ENCODE assay signal across 15 cellular contexts in the genomic region with DNA sequence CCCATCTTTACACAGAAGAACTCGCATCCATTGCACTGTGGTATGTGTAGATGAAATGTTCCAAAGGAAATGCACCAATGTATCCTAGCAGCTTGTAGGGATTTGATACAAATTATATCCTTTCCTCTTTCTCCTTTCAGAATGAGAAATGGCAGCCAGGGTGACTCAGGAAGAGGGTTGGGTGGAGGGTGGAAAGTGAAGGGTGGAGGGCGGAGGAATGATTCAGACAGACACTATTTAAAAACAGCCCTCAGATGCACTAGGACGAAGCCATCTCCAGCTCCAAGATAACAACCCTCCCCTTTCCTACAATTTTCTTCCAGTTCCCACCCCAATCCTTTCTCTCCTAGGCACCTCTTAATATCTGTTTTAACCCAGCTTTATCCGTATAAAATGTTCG.
A peak's percentile ranks its signal among the peaks of the same experiment; 100 is the strongest.
DNase-seq lines count a peak whose midpoint lies in the region; ATAC-seq, FAIRE-seq and TF ChIP-seq lines count a peak whose summit lies in the region.
"Had no signal": no experiment of that assay in that cellular context is flagged by ENCODE, and none has a peak within 500 bp of the region (broad histone marks: within the 10 kb centered on the region; RNA-seq: fewer than 3 reads in every experiment).

No MANE protein-coding gene starts in this region.

- ATAC-seq in HG02588 (IDR thresholded peaks at IDR 0.05; ENCODE audit: unreplicated experiment), result no peak
- no peak for ATAC-seq in upper lobe of right lung
- ATAC-seq in psoas muscle, result no peak

- DNase-seq in HT1080 (ENCODE audit: low read depth) (peak; percentile 62), amniotic epithelial cell (ENCODE audit: low read depth) (peak; percentile 65), fibroblast of peridontal ligament (ENCODE audit: extremely low read depth) (peak; percentile 51), urothelium cell line (ENCODE audit: low spot score) (peak; percentile 20), upper lobe of right lung (no peak), psoas muscle (no peak)
- DNase-seq: activated naive CD4-positive, alpha-beta T cell treated with anti-CD3 and anti-CD28 coated beads, Interleukin-2, amount 50 U/mL, for 16 hours; activated T-cell treated with anti-CD3 and anti-CD28 coated beads for 4 hours; DMS79 treated with DMSO at 0.1 percent for 48 hours; NCI-H1436; right cardiac atrium; Right ventricle myocardium superior; stimulated activated CD4-positive, alpha-beta T cell treated with anti-CD3 and anti-CD28 coated beads, Interleukin-2, amount 100 ng/mL, for 24 hours had no signal

- H3K27ac ChIP-seq in upper lobe of right lung (no peak overlapping the region), psoas muscle (no peak overlapping the region)

- intact Hi-C loops in upper lobe of right lung (cut with DNase I), result no loop called here
- intact Hi-C loops in psoas muscle (cut with DNase I), result loop anchor here in 1 of 2 donors (5.0 kb wide), 1 partner anchor 579 kb away; no protein-coding TSS in a partner anchor

- no peaks in the 10 kb centered on the region for H3K27me3 ChIP-seq in upper lobe of right lung
- H3K27me3 ChIP-seq in psoas muscle (ENCODE audit: insufficient read depth in 3 of 3, low read length in 2 of 3), result no peaks in the 10 kb centered on the region

- TF ChIP-seq CTCF in upper lobe of right lung (IDR thresholded peaks at IDR 0.05) (no peak), psoas muscle (IDR thresholded peaks at IDR 0.05) (no peak)

- 73 to 86% (median 77%) methylated on average over 5 of the region's 5 CpGs for WGBS in psoas muscle, 3 donors

- H3K4me1 ChIP-seq in upper lobe of right lung (no peaks in the 10 kb centered on the region), psoas muscle (no peaks in the 10 kb centered on the region)

- no peak for FAIRE-seq in urothelium cell line (lab: Jason Lieb, UNC)
- FAIRE-seq: islet of Langerhans had no signal

- H3K36me3 ChIP-seq in upper lobe of right lung (no peaks in the 10 kb centered on the region), psoas muscle (ENCODE audit: insufficient read depth in 1 of 2, low read depth in 1 of 2) (no peaks in the 10 kb centered on the region)

- H3K9me3 ChIP-seq in upper lobe of right lung, result no peaks in the 10 kb centered on the region
- no peaks in the 10 kb centered on the region for H3K9me3 ChIP-seq in psoas muscle

- H3K4me3 ChIP-seq in upper lobe of right lung, result no peak overlapping the region
- H3K4me3 ChIP-seq in psoas muscle, result no peak overlapping the region

Comparison
In these comparisons a context has a peak if more than half of its experiments do, and no peak if none do; other contexts are left out.
1. DNase-seq: peak in HT1080 (single experiment), amniotic epithelial cell (single experiment), fibroblast of peridontal ligament (single experiment) and urothelium cell line (single experiment); none in upper lobe of right lung (single experiment) and psoas muscle (0 of 2).